19 cellular contexts compared by ENCODE assay signal in genomic region chr16:85130707-85131028, GRCh38. TPM values are rescaled to one million over a fixed set of nuclear protein-coding genes. Genes with fewer than 3 reads are reported as not detected.
DNase-seq lines count a peak whose midpoint lies in the region; ATAC-seq and TF ChIP-seq lines count a peak whose summit lies in the region.
"Had no signal": no experiment of that assay in that cellular context is flagged by ENCODE, and none has a peak within 500 bp of the region (broad histone marks: within the 10 kb centered on the region; RNA-seq: fewer than 3 reads in every experiment).

No MANE protein-coding gene starts in this region.

- no peaks in the 10 kb centered on the region for H3K9me2 ChIP-seq in GM23338 (ENCODE audit: insufficient read depth)

- H3K23ac ChIP-seq in mesendoderm (ENCODE audit: low read length), result no peak overlapping the region

- no peak overlapping the region for H3K4ac ChIP-seq in mesendoderm (ENCODE audit: low read depth, low read length)

- no peak overlapping the region for H3K27ac Mint-ChIP-seq in GM23338
- H3K27ac Mint-ChIP-seq: activated naive CD4-positive, alpha-beta T cell treated with anti-CD3 and anti-CD28 coated beads for 36 hours had no signal

- DNase-seq in GM23338 (ENCODE audit: low spot score) (no peak), colonic mucosa (no peak), mesendoderm (no peak), cerebellar cortex (ENCODE audit: low spot score) (no peak), A172 (ENCODE audit: low spot score) (no peak)
- DNase-seq: activated naive CD4-positive, alpha-beta T cell treated with anti-CD3 and anti-CD28 coated beads for 36 hours; Calu3; cerebellar nuclear complex; H7; NCI-H1694; NCI-H524; PC-9; stimulated activated naive CD4-positive, alpha-beta T cell treated with Interleukin-2 at 50 U/mL for 16 hours had no signal

- peak overlapping the region; percentile 12 for H3K18ac ChIP-seq in mesendoderm (ENCODE audit: low read length)

- H3K36me3 Mint-ChIP-seq in GM23338 (ENCODE audit: low read depth), result no peaks in the 10 kb centered on the region

- H3K36me3 ChIP-seq in GM23338 (ENCODE audit: insufficient read depth) (no peaks in the 10 kb centered on the region), colonic mucosa (no peaks in the 10 kb centered on the region), mesendoderm (ENCODE audit: control insufficient read depth, insufficient read depth, low read length) (no peaks in the 10 kb centered on the region)

- no peak overlapping the region for H3K4me3 Mint-ChIP-seq in GM23338
- H3K4me3 Mint-ChIP-seq: activated naive CD4-positive, alpha-beta T cell treated with anti-CD3 and anti-CD28 coated beads for 36 hours had no signal

- peaks cover 34% of the 10 kb centered on the region for H3K4me1 Mint-ChIP-seq in GM23338

- no peak overlapping the region for H2BK15ac ChIP-seq in mesendoderm (replicated peaks; ENCODE audit: low read depth)

- peaks cover 22% of the 10 kb centered on the region for H3K27me3 Mint-ChIP-seq in GM23338 (ENCODE audit: insufficient read depth, low read depth, poor library complexity)

- no peaks in the 10 kb centered on the region for H3K79me1 ChIP-seq in mesendoderm (ENCODE audit: low read length)

- no peak overlapping the region for H4K8ac ChIP-seq in mesendoderm (ENCODE audit: low read depth, low read length)

- H3K4me1 ChIP-seq in GM23338 (ENCODE audit: insufficient read depth) (peaks cover 26% of the 10 kb centered on the region), colonic mucosa (no peaks in the 10 kb centered on the region), mesendoderm (ENCODE audit: control insufficient read depth, low read depth, low read length) (no peaks in the 10 kb centered on the region)

- WGBS in mesendoderm (ENCODE audit: extremely low coverage, insufficient coverage, low lambda C conversion rate), result no CpG with 5 or more reads among the region's 5 CpGs

- H3K4me2 ChIP-seq in GM23338 (no peak overlapping the region), mesendoderm (ENCODE audit: low read length) (no peak overlapping the region)
- H3K4me2 ChIP-seq: PC-9 had no signal

- H3K27ac ChIP-seq in GM23338 (ENCODE audit: low read depth), result no peak overlapping the region
- H3K27ac ChIP-seq in colonic mucosa, result peak overlapping the region; percentile 47
- no peak overlapping the region for H3K27ac ChIP-seq in mesendoderm (ENCODE audit: low read depth, low read length)
- H3K27ac ChIP-seq in skin epidermis, result peak overlapping the region in 18 of 21 experiments; percentile 3 to 82 (median 55)
- H3K27ac ChIP-seq: epithelial cell of prostate, PC-9 had no signal

- ATAC-seq in GM23338, result no peak
- no peak for ATAC-seq in GM21381 (IDR thresholded peaks at IDR 0.05; ENCODE audit: unreplicated experiment)
- ATAC-seq in HG03439 (IDR thresholded peaks at IDR 0.05; ENCODE audit: unreplicated experiment), result no peak

- no peaks in the 10 kb centered on the region for H3K9me3 ChIP-seq in colonic mucosa

- H3K56ac ChIP-seq in mesendoderm (ENCODE audit: low read length), result no peak overlapping the region

- H3K27me3 ChIP-seq in GM23338 (ENCODE audit: insufficient read depth) (no peaks in the 10 kb centered on the region), colonic mucosa (no peaks in the 10 kb centered on the region), mesendoderm (ENCODE audit: insufficient read depth, low read length, poor library complexity) (no peaks in the 10 kb centered on the region)

- H2AK5ac ChIP-seq in mesendoderm (ENCODE audit: low read length), result no peak overlapping the region

- H2BK120ac ChIP-seq in mesendoderm (ENCODE audit: low read depth, low read length), result no peak overlapping the region

- H3K9ac ChIP-seq in colonic mucosa (ENCODE audit: low read depth in 2 of 2, low read length in 2 of 2) (no peak overlapping the region), mesendoderm (ENCODE audit: low read length) (no peak overlapping the region)

- no peaks in the 10 kb centered on the region for H4K20me1 ChIP-seq in GM23338 (replicated peaks; ENCODE audit: insufficient read depth)

- no peaks in the 10 kb centered on the region for H3K79me2 ChIP-seq in GM23338 (replicated peaks; ENCODE audit: insufficient read depth)
- H3K79me2 ChIP-seq in mesendoderm (ENCODE audit: control insufficient read depth, insufficient read depth, low read length), result no peaks in the 10 kb centered on the region

- intact Hi-C loops in colonic mucosa (cut with DNase I), result no loop called here

- H4K5ac ChIP-seq in mesendoderm (ENCODE audit: low read length), result no peak overlapping the region

- H3K4me3 ChIP-seq in GM23338, result no peak overlapping the region
- no peak overlapping the region for H3K4me3 ChIP-seq in colonic mucosa
- no peak overlapping the region for H3K4me3 ChIP-seq in mesendoderm (ENCODE audit: low read length)
- H3K4me3 ChIP-seq in skin epidermis, result no peak overlapping the region
- H3K4me3 ChIP-seq: PC-9 had no signal

- H3F3A ChIP-seq in GM23338 (replicated peaks; ENCODE audit: low read depth), result peaks cover 11% of the 10 kb centered on the region; the same call in 1 of the 2 replicates

- H3K9me3 Mint-ChIP-seq in GM23338, result no peaks in the 10 kb centered on the region
- H3K9me3 Mint-ChIP-seq: activated naive CD4-positive, alpha-beta T cell treated with anti-CD3 and anti-CD28 coated beads for 36 hours had no signal

- H2AFZ ChIP-seq in GM23338, result peak overlapping the region; percentile 91
- H2AFZ ChIP-seq: PC-9 had no signal

- H2BK5ac ChIP-seq in mesendoderm (ENCODE audit: low read length), result no peak overlapping the region

- TF ChIP-seq CTCF in GM23338 (conservative IDR thresholded peaks at IDR 0.05; ENCODE audit: low read depth in 2 of 2) (no peak), colonic mucosa (IDR thresholded peaks at IDR 0.05) (no peak)

TF ChIP-seq in GM23338, 12 proteins besides CTCF, POLR2A, EP300 and RAD21 (continues in another document):
- no peak for TF ChIP-seq ETS1 (IDR thresholded peaks at IDR 0.05)
- TF ChIP-seq ZNF331 (CRISPR knock-in tag; IDR thresholded peaks at IDR 0.05; ENCODE audit: low read depth), result no peak
- TF ChIP-seq EZH2phosphoT487 (IDR thresholded peaks at IDR 0.05; ENCODE audit: unreplicated experiment), result no peak
- TF ChIP-seq EZH2 (IDR thresholded peaks at IDR 0.05; ENCODE audit: low read depth, unreplicated experiment), result no peak
- TF ChIP-seq ZNF114 (CRISPR knock-in tag; IDR thresholded peaks at IDR 0.05), result no peak
- no peak for TF ChIP-seq JUNB (IDR thresholded peaks at IDR 0.05; ENCODE audit: unreplicated experiment)
- no peak for TF ChIP-seq REST (IDR thresholded peaks at IDR 0.05; ENCODE audit: unreplicated experiment)

RNA-seq across cellular contexts. Expression of gene CIBAR2, which starts 18.4 kb away (rescaled TPM):
- total RNA-seq in GM23338 (2014; rRNA removed; shearing (Covaris generic)), result not detected in 2 replicates
- polyA plus RNA-seq in GM23338 (2016; fragmentation: Nextera tagmentation; extraction: Ambion mirVana), result not detected in 2 replicates
- total RNA-seq in colonic mucosa, result under 1 TPM in 1 of 2 donors, not detected in 1; 0.32 TPM
- 0.07 TPM for polyA plus RNA-seq in mesendoderm (2013, experiment 1 of 2)
- polyA plus RNA-seq in mesendoderm (2013, experiment 2 of 2), result not detected
- 1.2 TPM in 1 of 2 replicates, not detected in the other for total RNA-seq in A172 (2014; rRNA removed; shearing (Covaris generic))
- total RNA-seq: activated naive CD4-positive, alpha-beta T cell treated with anti-CD3 and anti-CD28 coated beads for 36 hours; Calu3; H7; LHCN-M2; PC-9; pulmonary artery endothelial cell had no signal

Comparison
In these comparisons a context has a peak if more than half of its experiments do, and no peak if none do; other contexts are left out.
1. H3K27ac ChIP-seq: peak in colonic mucosa (single experiment) and skin epidermis (18 of 21); none in GM23338 (single experiment) and mesendoderm (single experiment).